In genomic region chr13:48532473-48533206, GRCh38 we compare ENCODE assay signal across 1 cellular context.
A peak's percentile ranks its signal among the peaks of the same experiment; 100 is the strongest.
TF ChIP-seq lines count a peak whose summit lies in the region.

RCBTB2 (minus strand) TSS chr13:48533080; CDS start chr13:48521939, 11,141 bp downstream.

TF ChIP-seq in HepG2, 621 proteins besides CTCF, POLR2A, EP300 and RAD21 (continued from another document and continues in another):
- TF ChIP-seq ZBTB14 (CRISPR knock-in tag; IDR thresholded peaks at IDR 0.05) (peak; percentile 42; the same call in 1 of the 2 replicates), MZF1 (CRISPR knock-in tag; IDR thresholded peaks at IDR 0.05; ENCODE audit: borderline replicate concordance) (no peak), MYNN (CRISPR knock-in tag; IDR thresholded peaks at IDR 0.05; ENCODE audit: low read depth) (no peak), ZNF883 (CRISPR knock-in tag; IDR thresholded peaks at IDR 0.05; ENCODE audit: not compliant biosample characterization) (no peak), RNF219 (CRISPR knock-in tag; IDR thresholded peaks at IDR 0.05) (no peak), ZNF740 (CRISPR knock-in tag; IDR thresholded peaks at IDR 0.05) (peak; percentile 69; the same call in 1 of the 2 replicates), ZKSCAN8 (CRISPR knock-in tag; IDR thresholded peaks at IDR 0.05; ENCODE audit: borderline replicate concordance) (no peak), ZNF558 (CRISPR knock-in tag; IDR thresholded peaks at IDR 0.05; ENCODE audit: borderline replicate concordance) (peak; percentile 80; the same call in 1 of the 2 replicates), ZNF576 (CRISPR knock-in tag; IDR thresholded peaks at IDR 0.05) (no peak; the same call in 1 of the 2 replicates), FIP1L1 (IDR thresholded peaks at IDR 0.05; ENCODE audit: borderline replicate concordance, insufficient read depth, low read depth, low read length) (no peak), BHLHE40 (IDR thresholded peaks at IDR 0.05; ENCODE audit: low read length) (0 out of 2 replicates have a peak, but pooled peaks have one; percentile 22), ZGPAT (CRISPR knock-in tag; IDR thresholded peaks at IDR 0.05) (peak; percentile 77), ZNF562 (CRISPR knock-in tag; IDR thresholded peaks at IDR 0.05; ENCODE audit: borderline replicate concordance) (no peak), ZFP82 (CRISPR knock-in tag; IDR thresholded peaks at IDR 0.05; ENCODE audit: borderline replicate concordance) (no peak), TFE3 (CRISPR knock-in tag; IDR thresholded peaks at IDR 0.05) (peak; percentile 49; the same call in 1 of the 2 replicates), ELF1 (CRISPR knock-in tag; IDR thresholded peaks at IDR 0.05) (peak; percentile 53; the same call in 1 of the 2 replicates), ZSCAN12 (CRISPR knock-in tag; IDR thresholded peaks at IDR 0.05) (peak; percentile 92), THAP8 (CRISPR knock-in tag; IDR thresholded peaks at IDR 0.05; ENCODE audit: borderline replicate concordance) (0 out of 2 replicates have a peak, but pooled peaks have one; percentile 81), TFDP2 (CRISPR knock-in tag; IDR thresholded peaks at IDR 0.05) (peak; percentile 96), ZBTB21 (CRISPR knock-in tag; IDR thresholded peaks at IDR 0.05) (0 out of 2 replicates have a peak, but pooled peaks have one; percentile 37), ATF2 (CRISPR knock-in tag; IDR thresholded peaks at IDR 0.05) (0 out of 2 replicates have a peak, but pooled peaks have one; percentile 10), ZNF124 (CRISPR knock-in tag; IDR thresholded peaks at IDR 0.05) (0 out of 2 replicates have a peak, but pooled peaks have one; percentile 3), ZNF800 (CRISPR knock-in tag; IDR thresholded peaks at IDR 0.05) (peak; percentile 70; the same call in 1 of the 2 replicates), BCL6 (CRISPR knock-in tag; IDR thresholded peaks at IDR 0.05) (peak; percentile 34; the same call in 1 of the 2 replicates), HMG20B (CRISPR knock-in tag; conservative IDR thresholded peaks at IDR 0.05) (0 out of 2 replicates have a peak, but pooled peaks have one; percentile 46), ZNF788 (CRISPR knock-in tag; IDR thresholded peaks at IDR 0.05; ENCODE audit: borderline replicate concordance) (peak; percentile 82; the same call in 1 of the 2 replicates), BATF2 (CRISPR knock-in tag; IDR thresholded peaks at IDR 0.05) (peak; percentile 74; the same call in 1 of the 2 replicates), ZNF264 (CRISPR knock-in tag; IDR thresholded peaks at IDR 0.05) (peak; percentile 85), ZNF709 (CRISPR knock-in tag; IDR thresholded peaks at IDR 0.05) (peak; percentile 41; the same call in 1 of the 2 replicates), ZNF644 (CRISPR knock-in tag; IDR thresholded peaks at IDR 0.05; ENCODE audit: low read depth) (0 out of 2 replicates have a peak, but pooled peaks have one; percentile 10), ZBTB46 (CRISPR knock-in tag; IDR thresholded peaks at IDR 0.05; ENCODE audit: borderline replicate concordance) (no peak), DDIT3 (CRISPR knock-in tag; IDR thresholded peaks at IDR 0.05) (no peak), MYC (CRISPR knock-in tag; IDR thresholded peaks at IDR 0.05; ENCODE audit: borderline replicate concordance) (peak; percentile 81), CERS6 (CRISPR knock-in tag; IDR thresholded peaks at IDR 0.05) (peak; percentile 22; the same call in 1 of the 2 replicates), ZNF263 (CRISPR knock-in tag; IDR thresholded peaks at IDR 0.05) (peak; percentile 67; the same call in 1 of the 2 replicates), HOXA7 (CRISPR knock-in tag; IDR thresholded peaks at IDR 0.05) (no peak)
